20 cellular contexts compared by ENCODE assay signal in genomic region chr21:45507888-45508508, GRCh38. TPM values are rescaled to one million over a fixed set of nuclear protein-coding genes. Genes with fewer than 3 reads are reported as not detected.
A peak's percentile ranks its signal among the peaks of the same experiment; 100 is the strongest.
DNase-seq lines count a peak whose midpoint lies in the region; ATAC-seq, FAIRE-seq and TF ChIP-seq lines count a peak whose summit lies in the region.
"Had no signal": no experiment of that assay in that cellular context is flagged by ENCODE, and none has a peak within 500 bp of the region (broad histone marks: within the 10 kb centered on the region; RNA-seq: fewer than 3 reads in every experiment).

No MANE protein-coding gene starts in this region.

- H3K4me1 ChIP-seq in A549 (no peaks in the 10 kb centered on the region), BE2C (no peaks in the 10 kb centered on the region), GM12878 (ENCODE audit: control insufficient read depth, insufficient read depth, low read length) (no peaks in the 10 kb centered on the region)

- H3K9me3 Mint-ChIP-seq in neural crest cell = no peaks in the 10 kb centered on the region
- H3K9me3 Mint-ChIP-seq: HFFc6 had no signal

- SMC1A ChIA-PET in GM12878 (lab: Charles Lee; ENCODE audit: uncharacterized antibody, unreplicated experiment) = no interaction called here

- H3K36me3 ChIP-seq in BE2C (peaks cover under 1% of the 10 kb centered on the region), GM12878 (ENCODE audit: control insufficient read depth in 2 of 2, insufficient read depth in 2 of 2, low read length in 1 of 2) (peaks cover 0 to under 1% of the 10 kb centered on the region in 2 experiments; a peak in 1 of 4 replicates)

- TF ChIP-seq EP300 in A549 (IDR thresholded peaks at IDR 0.05) (no peak), GM12878 (IDR thresholded peaks at IDR 0.05; ENCODE audit: borderline replicate concordance in 1 of 2, control insufficient read depth in 1 of 2, low read depth in 2 of 2, low read length in 2 of 2) (no peak)

- H3K9ac ChIP-seq in GM12878 (ENCODE audit: control insufficient read depth, insufficient read depth, low read length) = no peak overlapping the region

- intact Hi-C loops in GM12878 (cut with micrococcal nuclease; ENCODE audit: unreplicated experiment) = no loop called here

- H2AFZ ChIP-seq in GM12878 (ENCODE audit: control insufficient read depth, low read depth, low read length) = no peak overlapping the region

- H3K9me3 ChIP-seq in A549 = no peaks in the 10 kb centered on the region
- no peaks in the 10 kb centered on the region for H3K9me3 ChIP-seq in BE2C
- no peaks in the 10 kb centered on the region for H3K9me3 ChIP-seq in GM12878 (replicated peaks; ENCODE audit: control insufficient read depth, insufficient read depth, low read length)
- H3K9me3 ChIP-seq: pancreas, thoracic aorta had no signal

- peaks cover 3% of the 10 kb centered on the region for H3K27me3 Mint-ChIP-seq in neural crest cell (ENCODE audit: low read depth)
- H3K27me3 Mint-ChIP-seq: B cell, T-helper 17 cell had no signal

- no peak overlapping the region for H3K27ac Mint-ChIP-seq in neural crest cell (ENCODE audit: unreplicated experiment)
- H3K27ac Mint-ChIP-seq: B cell, HFFc6, T-helper 17 cell had no signal

- H3K4me2 ChIP-seq in A549 (no peak overlapping the region), GM12878 (ENCODE audit: control insufficient read depth, insufficient read depth) (no peak overlapping the region)

- POLR2A ChIA-PET in A549 (lab: Yijun Ruan, JAX) = no interaction called here
- POLR2A ChIA-PET in GM12878 (lab: Charles Lee) = interaction anchor here (0.6 kb wide), 1 partner anchor 1120 kb away, joined by 4 read pairs; no protein-coding TSS in a partner anchor

- no peaks in the 10 kb centered on the region for H3K79me2 ChIP-seq in GM12878 (ENCODE audit: control insufficient read depth, insufficient read depth, low read length)

- in situ Hi-C loops in GM12878 (cut with MboI) (no loop called here), GM13976 (cut with MboI; ENCODE audit: low sequenced_read_pairs, unreplicated experiment) (no loop called here)

- H3K4me3 Mint-ChIP-seq in neural crest cell = peak overlapping the region; percentile 75
- H3K4me3 Mint-ChIP-seq: B cell, HFFc6, T-helper 17 cell had no signal

- H3K4me3 ChIP-seq in A549 (no peak overlapping the region), BE2C (ENCODE audit: low read depth, low read length) (no peak overlapping the region), GM12878 (no peak overlapping the region)
- H3K4me3 ChIP-seq: pancreas, thoracic aorta had no signal

- DNase-seq in A549 (ENCODE audit: low read depth in 1 of 2, low spot score in 1 of 2) = no peak
- peak; percentile 5 for DNase-seq in BE2C
- DNase-seq in GM12878 (ENCODE audit: low read depth, low spot score) = no peak
- DNase-seq in neural crest cell (ENCODE audit: low read depth, low spot score) = no peak
- no peak for DNase-seq in GM13976 (ENCODE audit: low spot score)
- DNase-seq in NCI-H524 treated with DMSO at 0.1 percent for 48 hours (lab: John Stamatoyannopoulos, UW) = no peak
- DNase-seq: activated CD4-positive, CD25-positive, alpha-beta regulatory T cell; activated gamma-delta T cell treated with Interleukin-2 at 50 U/mL for 16 hours; cortex of kidney; HFFc6; NCI-H1105; NCI-H510A; small intestine; stimulated activated CD8-positive, alpha-beta memory T cell treated with anti-CD3 and anti-CD28 coated beads, Interleukin-4, amount 100 ng/mL, for 48 hours had no signal

- RAD21 ChIA-PET in GM12878 (lab: Charles Lee; ENCODE audit: unreplicated experiment) = no interaction called here

- CTCF ChIA-PET in A549 (lab: Yijun Ruan, JAX) (no interaction called here), GM12878 (lab: Yijun Ruan, JAX) (no interaction called here)

- FAIRE-seq in A549 (lab: Jason Lieb, UNC) = no peak
- FAIRE-seq in GM12878 (lab: Jason Lieb, UNC) = no peak
- FAIRE-seq: pancreas, small intestine had no signal

- no peak for TF ChIP-seq POLR2A in A549 (IDR thresholded peaks at IDR 0.05; ENCODE audit: low read length)
- TF ChIP-seq POLR2A in GM12878 (IDR thresholded peaks at IDR 0.05; ENCODE audit: low read depth, low read length) = peak; percentile 26

- no peak for TF ChIP-seq CTCF in A549 (IDR thresholded peaks at IDR 0.05)
- no peak for TF ChIP-seq CTCF in BE2C (IDR thresholded peaks at IDR 0.05; ENCODE audit: low read depth, low read length)
- no peak for TF ChIP-seq CTCF in GM12878 (IDR thresholded peaks at IDR 0.05 in 2 of 3, conservative IDR thresholded peaks at IDR 0.05 in 1 of 3; ENCODE audit: control insufficient read depth in 2 of 3, extremely low read depth in 1 of 3, insufficient read depth in 1 of 3, low read depth in 3 of 3, low read length in 3 of 3)
- TF ChIP-seq CTCF in neural crest cell (conservative IDR thresholded peaks at IDR 0.05) = no peak
- TF ChIP-seq CTCF in GM13976 (IDR thresholded peaks at IDR 0.05; ENCODE audit: borderline replicate concordance, control extremely low read depth, extremely low read depth, insufficient read depth, missing control alignments) = no peak

- no TSS peak for BruUV-seq in GM12878 (replicated peaks; lab: Mats Ljungman, UMichigan)

- H3K36me3 Mint-ChIP-seq in neural crest cell (ENCODE audit: low read depth) = no peaks in the 10 kb centered on the region

- TF ChIP-seq RAD21 in A549 (conservative IDR thresholded peaks at IDR 0.05 in 1 of 2, IDR thresholded peaks at IDR 0.05 in 1 of 2) (no peak), GM12878 (IDR thresholded peaks at IDR 0.05; ENCODE audit: insufficient read depth, low read depth, low read length) (no peak)

- H3K27ac ChIP-seq in A549 (no peak overlapping the region), GM12878 (ENCODE audit: control insufficient read depth, insufficient read depth) (no peak overlapping the region)
- H3K27ac ChIP-seq: pancreas, thoracic aorta had no signal

- peaks cover 5% of the 10 kb centered on the region for H3K4me1 Mint-ChIP-seq in neural crest cell
- H3K4me1 Mint-ChIP-seq: B cell had no signal

- ATAC-seq in A549 = no peak
- no peak for ATAC-seq in GM12878
- ATAC-seq in GM18909 (IDR thresholded peaks at IDR 0.05; ENCODE audit: poor library complexity, unreplicated experiment) = no peak
- ATAC-seq in GM21576 (IDR thresholded peaks at IDR 0.05; ENCODE audit: unreplicated experiment) = no peak
- ATAC-seq: pancreas, T-helper 17 cell had no signal

- H3K27me3 ChIP-seq in BE2C (peaks cover 37% of the 10 kb centered on the region), GM12878 (replicated peaks in 1 of 2; ENCODE audit: control insufficient read depth in 2 of 2, insufficient read depth in 2 of 2, low read length in 1 of 2) (no peaks in the 10 kb centered on the region)
- H3K27me3 ChIP-seq: pancreas had no signal

- 88% methylated on average over 3 of the region's 3 CpGs for WGBS in A549 (ENCODE audit: missing lambda C conversion rate)
- WGBS in GM12878 (ENCODE audit: insufficient coverage, insufficient replicate concordance, low lambda C conversion rate, missing lambda C conversion rate) = 50% methylated on average over 2 of the region's 3 CpGs

- H4K20me1 ChIP-seq in GM12878 (ENCODE audit: control insufficient read depth, insufficient read depth) = no peaks in the 10 kb centered on the region

TF ChIP-seq in A549, 52 proteins besides CTCF, POLR2A, EP300 and RAD21 (continues in another document):
- TF ChIP-seq, protein P1, sequence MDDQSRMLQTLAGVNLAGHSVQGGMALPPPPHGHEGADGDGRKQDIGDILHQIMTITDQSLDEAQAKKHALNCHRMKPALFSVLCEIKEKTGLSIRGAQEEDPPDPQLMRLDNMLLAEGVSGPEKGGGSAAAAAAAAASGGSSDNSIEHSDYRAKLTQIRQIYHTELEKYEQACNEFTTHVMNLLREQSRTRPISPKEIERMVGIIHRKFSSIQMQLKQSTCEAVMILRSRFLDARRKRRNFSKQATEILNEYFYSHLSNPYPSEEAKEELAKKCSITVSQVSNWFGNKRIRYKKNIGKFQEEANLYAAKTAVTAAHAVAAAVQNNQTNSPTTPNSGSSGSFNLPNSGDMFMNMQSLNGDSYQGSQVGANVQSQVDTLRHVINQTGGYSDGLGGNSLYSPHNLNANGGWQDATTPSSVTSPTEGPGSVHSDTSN (IDR thresholded peaks at IDR 0.05) = 0 out of 2 replicates have a peak, but pooled peaks have one; percentile 2

TF ChIP-seq in GM12878, 131 proteins besides CTCF, POLR2A, EP300 and RAD21 (continues in another document):
- TF ChIP-seq RFX5 (IDR thresholded peaks at IDR 0.05; ENCODE audit: low read depth, low read length) (no peak), MTA3 (IDR thresholded peaks at IDR 0.05; ENCODE audit: borderline replicate concordance, low read length) (0 out of 2 replicates have a peak, but pooled peaks have one; percentile 29)

RNA-seq across cellular contexts. Expression of gene SLC19A1, which starts 34.2 kb away (rescaled TPM):
- polyA plus RNA-seq in A549 (2011; rRNA removed) (9.8 and 11.0 TPM in 2 replicates), A549 (2017; fragmentation: RNase III; extraction: RNeasy Plus Mini Kit Qiagen cat#74134 plus additional on column Dnase treatment) (13.8 to 14.0 TPM (median 14.0 TPM) in 3 replicates), GM12878 (2011; rRNA removed) (1.9 and 5.6 TPM in 2 replicates), GM12878 (2014; fragmentation: Illumina TruSeq; extraction: Trizol) (1.6 and 3.5 TPM in 2 replicates), GM12878 (2014; fragmentation: Nextera tagmentation; extraction: Ambion mirVana) (1 to 10 TPM in 1 of 2 experiments, under 1 TPM in 1; 0.42 to 1.5 TPM), GM12878 (2014; rRNA removed) (23.8 and 29.8 TPM in 2 replicates), GM12878 (2016; fragmentation: Nextera tagmentation; extraction: Ambion mirVana) (10 to 100 TPM; 40.3 to 42.0 TPM)
- polyA plus RNA-seq in A549 (2012; cell fraction: cytosol; rRNA removed) = 26.6 and 40.5 TPM in 2 replicates
- 78.9 and 138 TPM in 2 replicates for polyA plus RNA-seq in A549 (2012; cell fraction: nucleus; rRNA removed)
- 8.2 and 11.1 TPM in 2 replicates for polyA minus RNA-seq in A549 (2011; rRNA and poly(A)+ RNA removed)
- polyA plus RNA-seq in BE2C (2012; ENCODE audit: insufficient read depth, insufficient read length, low read depth) = 63.1 TPM
- total RNA-seq in GM12878 (2013; cell fraction: nucleolus; rRNA removed) = 66.8 and 69.0 TPM in 2 replicates
- total RNA-seq in GM12878 (2014; rRNA removed) (14.7 and 18.4 TPM in 2 replicates), GM12878 (2014; rRNA removed; fragmentation: Illumina TruSeq; extraction: Trizol) (5.5 and 6.1 TPM in 2 replicates), GM12878 (2021) (43.8 and 49.7 TPM in 2 replicates), neural crest cell (31.6 and 35.1 TPM in 2 replicates)
- 3.7 TPM for polyA plus RNA-seq in GM12878 (2011; ENCODE audit: low read depth)
- polyA plus RNA-seq in GM12878 (2011; cell fraction: cytosol; rRNA removed) = 10.4 and 16.7 TPM in 2 replicates
- 36.7 and 53.6 TPM in 2 replicates for polyA plus RNA-seq in GM12878 (2011; cell fraction: nucleus; rRNA removed)
- 12.3 and 13.1 TPM in 2 replicates for polyA plus RNA-seq in GM12878 (2012)
- 16.2 and 21.9 TPM in 2 replicates for polyA minus RNA-seq in GM12878 (2011; rRNA and poly(A)+ RNA removed)
- polyA minus RNA-seq in GM12878 (2011; cell fraction: cytosol; rRNA and poly(A)+ RNA removed) = 9.0 and 10.3 TPM in 2 replicates
- polyA minus RNA-seq in GM12878 (2011; cell fraction: nucleus; rRNA and poly(A)+ RNA removed) = 12.1 and 17.7 TPM in 2 replicates
